In genomic region chr2:42140501-42140900, GRCh38 we compare ENCODE assay signal across 24 cellular contexts. TPM values are rescaled to one million over a fixed set of nuclear protein-coding genes. Genes with fewer than 3 reads are reported as not detected.
DNase-seq lines count a peak whose midpoint lies in the region; ATAC-seq, FAIRE-seq and TF ChIP-seq lines count a peak whose summit lies in the region.
"Had no signal": no experiment of that assay in that cellular context is flagged by ENCODE, and none has a peak within 500 bp of the region (broad histone marks: within the 10 kb centered on the region; RNA-seq: fewer than 3 reads in every experiment).

No MANE protein-coding gene starts in this region.

- ATAC-seq in HepG2 (no peak), right lobe of liver (no peak), T-cell (replicated peaks in 1 of 4) (no peak), HG02840 (IDR thresholded peaks at IDR 0.05; ENCODE audit: low FRiP score, unreplicated experiment) (no peak), HG03175 (IDR thresholded peaks at IDR 0.05; ENCODE audit: unreplicated experiment) (no peak)
- ATAC-seq: natural killer cell had no signal

- H3K9ac ChIP-seq in HepG2 (ENCODE audit: insufficient read depth, low read depth, low read length), result no peak overlapping the region

- H4K20me1 ChIP-seq in HepG2 (ENCODE audit: insufficient read depth, low read length), result no peaks in the 10 kb centered on the region

- no peaks in the 10 kb centered on the region for H3K36me3 Mint-ChIP-seq in T-cell
- H3K36me3 Mint-ChIP-seq in nephron (ENCODE audit: low read depth), result no peaks in the 10 kb centered on the region
- H3K36me3 Mint-ChIP-seq: natural killer cell, type B pancreatic cell had no signal

- H3K4me3 Mint-ChIP-seq in T-cell (no peak overlapping the region), nephron (no peak overlapping the region)
- H3K4me3 Mint-ChIP-seq: activated T-cell treated with anti-CD3 and anti-CD28 coated beads, Interleukin-2, amount 50 U/mL, for 24 hours; natural killer cell had no signal

- H3K4me3 ChIP-seq in HepG2 (replicated peaks in 1 of 3; ENCODE audit: insufficient read depth in 1 of 3, low read depth in 2 of 3, low read length in 3 of 3) (no peak overlapping the region), right lobe of liver (no peak overlapping the region)
- H3K4me3 ChIP-seq: left lung had no signal

- H3K27me3 Mint-ChIP-seq in T-cell (no peaks in the 10 kb centered on the region), nephron (ENCODE audit: low read depth) (no peaks in the 10 kb centered on the region)
- H3K27me3 Mint-ChIP-seq: activated T-cell treated with anti-CD3 and anti-CD28 coated beads, Interleukin-2, amount 50 U/mL, for 24 hours; type B pancreatic cell had no signal

- CTCF ChIA-PET in HepG2 (lab: Yijun Ruan, JAX; ENCODE audit: low intra/inter-chr PET ratio, low total read pairs), result no interaction called here
- CTCF ChIA-PET in T-cell (lab: Charles Lee), result interaction anchor here in 1 of 2 donors (0.5 to 2.3 kb wide), 3 partner anchors 10 to 45 kb away, joined by 3 to 8 read pairs (median 3); no protein-coding TSS in a partner anchor

- TF ChIP-seq EP300 in HepG2 (IDR thresholded peaks at IDR 0.05; ENCODE audit: low read depth in 2 of 2, low read length in 2 of 2), result no peak
- no peak for TF ChIP-seq EP300 in HepG2 (CRISPR knock-in tag; IDR thresholded peaks at IDR 0.05; ENCODE audit: borderline replicate concordance)

- H3K9me3 ChIP-seq in HepG2 (ENCODE audit: low read length) (no peaks in the 10 kb centered on the region), right lobe of liver (no peaks in the 10 kb centered on the region)
- H3K9me3 ChIP-seq: breast epithelium, left lung, sigmoid colon, stomach had no signal

- intact Hi-C loops in HepG2 (cut with micrococcal nuclease; ENCODE audit: unreplicated experiment) (no loop called here), right lobe of liver (cut with DNase I) (no loop called here)

- H3K27ac Mint-ChIP-seq in T-cell (peak overlapping the region; percentile 22 to 79), nephron (peak overlapping the region; percentile 96 to 100 (median 98))
- H3K27ac Mint-ChIP-seq: natural killer cell had no signal

- H3K36me3 ChIP-seq in HepG2 (replicated peaks in 1 of 2; ENCODE audit: control insufficient read depth in 1 of 2, insufficient read depth in 2 of 2, low read length in 2 of 2) (no peaks in the 10 kb centered on the region), right lobe of liver (no peaks in the 10 kb centered on the region)
- H3K36me3 ChIP-seq: breast epithelium, left lung, sigmoid colon, stomach had no signal

- no TSS peak for BruUV-seq in HepG2 (replicated peaks; lab: Mats Ljungman, UMichigan)

- DNase-seq in HepG2 (ENCODE audit: low spot score), result no peak
- no peak for DNase-seq in right lobe of liver
- DNase-seq in T-cell, result no peak
- DNase-seq in NCI-H1417 (lab: John Stamatoyannopoulos, UW), result no peak
- no peak for DNase-seq in stimulated activated CD8-positive, alpha-beta memory T cell treated with anti-CD3 and anti-CD28 coated beads, Interleukin-4, amount 100 ng/mL, for 48 hours
- DNase-seq: activated CD4-positive, alpha-beta T cell treated with anti-CD3 and anti-CD28 coated beads for 4 hours; activated naive CD4-positive, alpha-beta T cell; activated T-cell treated with anti-CD3 and anti-CD28 coated beads, Interleukin-2, amount 50 U/mL, for 24 hours; effector memory CD4-positive, alpha-beta T cell; erythroblast; natural killer cell; NCI-H1105; NCI-H2029 treated with DMSO at 0.1 percent for 48 hours; NCI-H226; SHP77; stomach had no signal

- WGBS in HepG2 (ENCODE audit: low lambda C conversion rate), result 87% methylated on average over 1 of the region's 1 CpG
- WGBS in right lobe of liver (ENCODE audit: insufficient coverage, low coverage, low lambda C conversion rate, missing lambda C conversion rate), result 100% methylated on average over 1 of the region's 1 CpG

- H2AFZ ChIP-seq in HepG2 (ENCODE audit: low read length), result no peak overlapping the region

- H3K9me3 Mint-ChIP-seq in T-cell, result no peaks in the 10 kb centered on the region
- peaks cover 2% of the 10 kb centered on the region for H3K9me3 Mint-ChIP-seq in nephron
- H3K9me3 Mint-ChIP-seq: activated T-cell treated with anti-CD3 and anti-CD28 coated beads, Interleukin-2, amount 50 U/mL, for 24 hours; natural killer cell had no signal

- peaks cover 40% of the 10 kb centered on the region for H3K79me2 ChIP-seq in HepG2 (ENCODE audit: insufficient read depth, low read length)

- no peaks in the 10 kb centered on the region; a peak in 1 of 5 replicates for H3K27me3 ChIP-seq in HepG2 (ENCODE audit: control insufficient read depth in 1 of 2, insufficient read depth in 2 of 2, low read length in 2 of 2)
- no peaks in the 10 kb centered on the region for H3K27me3 ChIP-seq in right lobe of liver
- H3K27me3 ChIP-seq: breast epithelium, left lung, sigmoid colon, stomach had no signal

- H3K4me1 Mint-ChIP-seq in T-cell (peaks cover 64 to 77% (median 76%) of the 10 kb centered on the region in 3 donors), nephron (peaks cover 73% of the 10 kb centered on the region)

- TF ChIP-seq POLR2A in HepG2 (IDR thresholded peaks at IDR 0.05; ENCODE audit: insufficient read depth in 1 of 2, low read depth in 2 of 2, low read length in 2 of 2), result no peak
- TF ChIP-seq POLR2A in right lobe of liver (IDR thresholded peaks at IDR 0.05), result no peak

- TF ChIP-seq RAD21 in HepG2 (CRISPR knock-in tag; IDR thresholded peaks at IDR 0.05), result no peak

- H3K4me1 ChIP-seq in HepG2 (ENCODE audit: insufficient read depth, low read length) (peaks cover 92% of the 10 kb centered on the region), right lobe of liver (peaks cover 0 to 22% (median 4%) of the 10 kb centered on the region in 4 donors)

- TF ChIP-seq CTCF in HepG2 (CRISPR knock-in tag; IDR thresholded peaks at IDR 0.05) (no peak), right lobe of liver (IDR thresholded peaks at IDR 0.05) (no peak), nephron (IDR thresholded peaks at IDR 0.05; ENCODE audit: unreplicated experiment in 3 of 3) (no peak)

- peak overlapping the region; percentile 98; the same call in 1 of the 2 replicates for H3K4me2 ChIP-seq in HepG2 (ENCODE audit: low read depth, low read length)

- H3K27ac ChIP-seq in HepG2 (ENCODE audit: extremely low read length, insufficient read depth, low read length) (peak overlapping the region; percentile 80), right lobe of liver (no peak overlapping the region)

- POLR2A ChIA-PET in HepG2 (lab: Yijun Ruan, JAX), result interaction anchor here (2.1 to 3.8 kb wide), 5 partner anchors 7 to 55 kb away, joined by 9 to 77 read pairs (median 11); no protein-coding TSS in a partner anchor
- POLR2A ChIA-PET in T-cell (lab: Charles Lee), result interaction anchor here in 1 of 2 donors (1.2 kb wide), 1 partner anchor 16 kb away, joined by 7 read pairs; no protein-coding TSS in a partner anchor

- in situ Hi-C loops in HepG2 (cut with HindIII; ENCODE audit: extremely low pct_ligation_motif_present, low pct_unique_long_range_greater_than_20kb), result no loop called here

- FAIRE-seq in HepG2 (lab: Jason Lieb, UNC), result no peak
- FAIRE-seq: colon had no signal

TF ChIP-seq in HepG2, 621 proteins besides CTCF, POLR2A, EP300 and RAD21 (continues in another document):
- TF ChIP-seq FOXK1 (CRISPR knock-in tag; IDR thresholded peaks at IDR 0.05; ENCODE audit: borderline replicate concordance, low read depth) (0 out of 2 replicates have a peak, but pooled peaks have one; percentile 20), SMAD1 (CRISPR knock-in tag; IDR thresholded peaks at IDR 0.05; ENCODE audit: borderline replicate concordance, low read depth) (0 out of 2 replicates have a peak, but pooled peaks have one; percentile 11)

RNA-seq across cellular contexts. Expression of gene EML4, which starts 28.7 kb away (rescaled TPM):
- total RNA-seq in HepG2 (2016; rRNA removed; fragmentation: Illumina TruSeq; extraction: Trizol), result 243 and 362 TPM in 2 replicates
- total RNA-seq in HepG2 (2016; cell fraction: cytosol; rRNA removed; fragmentation: Illumina TruSeq; extraction: Trizol; ENCODE audit: low read depth), result 33.1 and 38.2 TPM in 2 replicates
- total RNA-seq in HepG2 (2016; cell fraction: insoluble cytoplasmic fraction; rRNA removed; fragmentation: Illumina TruSeq; extraction: Trizol), result 236 and 353 TPM in 2 replicates
- 84.2 and 89.8 TPM in 2 replicates for total RNA-seq in HepG2 (2016; cell fraction: membrane; rRNA removed; fragmentation: Illumina TruSeq; extraction: Trizol)
- 261 and 283 TPM in 2 replicates for total RNA-seq in HepG2 (2016; cell fraction: nucleus; rRNA removed; fragmentation: Illumina TruSeq; extraction: Trizol)
- polyA plus RNA-seq in HepG2 (2011; rRNA removed), result 355 and 476 TPM in 2 replicates
- 199 and 296 TPM in 2 replicates for polyA plus RNA-seq in HepG2 (2011; cell fraction: cytosol; rRNA removed)
- polyA plus RNA-seq in HepG2 (2011; cell fraction: nucleus; rRNA removed), result 364 and 369 TPM in 2 replicates
- 244 and 400 TPM in 2 replicates for polyA plus RNA-seq in HepG2 (2012)
- polyA plus RNA-seq in HepG2 (2016; cell fraction: cytosol; fragmentation: Illumina TruSeq; extraction: Trizol; ENCODE audit: low read depth), result 6.9 and 8.0 TPM in 2 replicates
- polyA plus RNA-seq in HepG2 (2016; cell fraction: insoluble cytoplasmic fraction; fragmentation: Illumina TruSeq; extraction: Trizol; ENCODE audit: low read depth), result 247 and 266 TPM in 2 replicates
- polyA plus RNA-seq in HepG2 (2016; cell fraction: membrane; fragmentation: Illumina TruSeq; extraction: Trizol; ENCODE audit: low read depth), result 32.1 and 33.7 TPM in 2 replicates
- polyA plus RNA-seq in HepG2 (2016; cell fraction: nucleus; fragmentation: Illumina TruSeq; extraction: Trizol; ENCODE audit: insufficient read depth, low read depth), result 219 and 231 TPM in 2 replicates
- polyA minus RNA-seq in HepG2 (2011; rRNA and poly(A)+ RNA removed; ENCODE audit: low replicate concordance), result 36.9 and 556 TPM in 2 replicates
- polyA minus RNA-seq in HepG2 (2011; cell fraction: cytosol; rRNA and poly(A)+ RNA removed), result 400 and 421 TPM in 2 replicates
- polyA minus RNA-seq in HepG2 (2011; cell fraction: nucleus; rRNA and poly(A)+ RNA removed), result 1,279 and 1,350 TPM in 2 replicates
- total RNA-seq in right lobe of liver, result 10 to 100 TPM; 28.3 to 55.7 (median 36.7) TPM
- total RNA-seq in T-cell, result 100 to 1,000 TPM; 101 to 223 (median 123) TPM
